In the genomic region with DNA sequence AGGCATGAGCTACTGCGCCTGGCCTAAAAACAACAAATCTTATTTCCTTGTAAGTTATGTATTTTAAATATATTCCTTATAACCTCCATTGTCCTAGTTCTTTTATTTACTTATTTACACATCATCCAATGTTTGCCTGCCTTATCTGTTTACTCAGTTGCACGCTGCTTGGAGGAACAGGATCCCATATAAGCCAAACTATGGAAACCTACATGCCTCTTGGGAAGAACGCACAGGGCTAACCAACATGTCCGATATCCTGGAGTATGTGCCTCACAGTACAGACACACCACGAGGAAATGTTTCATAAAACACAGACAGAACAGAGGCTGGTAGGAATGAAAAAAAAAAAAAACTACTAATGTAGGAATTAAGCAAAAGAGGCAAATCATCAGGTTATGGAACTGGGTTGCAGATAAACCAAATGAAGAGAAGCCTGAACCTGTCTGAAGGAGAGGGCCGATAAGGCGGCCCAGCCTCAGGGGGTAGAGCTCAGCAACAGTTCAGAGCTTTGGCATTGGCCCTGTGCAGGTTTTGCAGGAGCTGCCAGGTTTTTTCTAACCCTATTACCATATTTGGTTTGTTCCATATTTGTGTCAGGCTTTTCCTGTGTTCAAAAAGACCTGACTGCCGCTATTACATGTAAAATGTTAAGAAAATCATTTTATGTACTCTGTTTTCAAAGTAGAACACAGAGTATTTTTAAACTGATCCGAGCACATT, we compare ENCODE assay signal across 1 cellular context.
TF ChIP-seq lines count a peak whose summit lies in the region.

No MANE protein-coding gene starts in this region.

TF ChIP-seq in SK-N-SH treated with all-trans-retinoic acid at 6 μM for 48 hours, 23 proteins besides CTCF, POLR2A, EP300 and RAD21 (continued from another document):
- TF ChIP-seq, protein P1, sequence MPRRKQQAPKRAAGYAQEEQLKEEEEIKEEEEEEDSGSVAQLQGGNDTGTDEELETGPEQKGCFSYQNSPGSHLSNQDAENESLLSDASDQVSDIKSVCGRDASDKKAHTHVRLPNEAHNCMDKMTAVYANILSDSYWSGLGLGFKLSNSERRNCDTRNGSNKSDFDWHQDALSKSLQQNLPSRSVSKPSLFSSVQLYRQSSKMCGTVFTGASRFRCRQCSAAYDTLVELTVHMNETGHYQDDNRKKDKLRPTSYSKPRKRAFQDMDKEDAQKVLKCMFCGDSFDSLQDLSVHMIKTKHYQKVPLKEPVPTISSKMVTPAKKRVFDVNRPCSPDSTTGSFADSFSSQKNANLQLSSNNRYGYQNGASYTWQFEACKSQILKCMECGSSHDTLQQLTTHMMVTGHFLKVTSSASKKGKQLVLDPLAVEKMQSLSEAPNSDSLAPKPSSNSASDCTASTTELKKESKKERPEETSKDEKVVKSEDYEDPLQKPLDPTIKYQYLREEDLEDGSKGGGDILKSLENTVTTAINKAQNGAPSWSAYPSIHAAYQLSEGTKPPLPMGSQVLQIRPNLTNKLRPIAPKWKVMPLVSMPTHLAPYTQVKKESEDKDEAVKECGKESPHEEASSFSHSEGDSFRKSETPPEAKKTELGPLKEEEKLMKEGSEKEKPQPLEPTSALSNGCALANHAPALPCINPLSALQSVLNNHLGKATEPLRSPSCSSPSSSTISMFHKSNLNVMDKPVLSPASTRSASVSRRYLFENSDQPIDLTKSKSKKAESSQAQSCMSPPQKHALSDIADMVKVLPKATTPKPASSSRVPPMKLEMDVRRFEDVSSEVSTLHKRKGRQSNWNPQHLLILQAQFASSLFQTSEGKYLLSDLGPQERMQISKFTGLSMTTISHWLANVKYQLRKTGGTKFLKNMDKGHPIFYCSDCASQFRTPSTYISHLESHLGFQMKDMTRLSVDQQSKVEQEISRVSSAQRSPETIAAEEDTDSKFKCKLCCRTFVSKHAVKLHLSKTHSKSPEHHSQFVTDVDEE (CRISPR knock-in tag; IDR thresholded peaks at IDR 0.05), result no peak
- TF ChIP-seq POU6F1 (CRISPR knock-in tag; IDR thresholded peaks at IDR 0.05; ENCODE audit: borderline replicate concordance, low read depth) (no peak), CSDC2 (CRISPR knock-in tag; IDR thresholded peaks at IDR 0.05) (no peak)
TF ChIP-seq in SK-N-SH treated with all-trans-retinoic acid at 6 μM for 48 hours: peak in this region for 0.
